In genomic region chr11:67507891-67508485, GRCh38 we compare ENCODE assay signal across 8 cellular contexts. TPM values are rescaled to one million over a fixed set of nuclear protein-coding genes. Genes with fewer than 3 reads are reported as not detected.
DNase-seq lines count a peak whose midpoint lies in the region; FAIRE-seq and TF ChIP-seq lines count a peak whose summit lies in the region.

CDK2AP2 (minus strand) TSS chr11:67508162; CDS start chr11:67508082, 80 bp downstream.

- CTCF ChIA-PET in activated naive CD4-positive, alpha-beta T cell treated with anti-CD3 and anti-CD28 coated beads for 36 hours (lab: Charles Lee), result interaction anchor here (1.0 to 1.5 kb wide), 3 partner anchors 39 to 107 kb away, joined by 3 to 7 read pairs (median 4); partner anchors contain the start of genes PPP1CA, PTPRCAP and TMEM134

- peak within 1 kb of the TSS; percentile 97 for H3K27ac Mint-ChIP-seq in activated naive CD4-positive, alpha-beta T cell treated with anti-CD3 and anti-CD28 coated beads for 36 hours

- no peaks in the 10 kb centered on the region for H3K9me3 ChIP-seq in neutrophil

- DNase-seq in GM03348 (ENCODE audit: low spot score) (peak; percentile 100), HFF-Myc (ENCODE audit: extremely low read depth, low read depth) (peak; percentile 97), NAMALWA (ENCODE audit: low spot score) (peak; percentile 99), SK-N-DZ (ENCODE audit: low spot score) (peak; percentile 99), frontal cortex (ENCODE audit: low spot score in 2 of 2) (peak; percentile 98), substantia nigra (lab: John Stamatoyannopoulos, UW) (peak; percentile 90 to 99 (median 98))
- DNase-seq in activated naive CD4-positive, alpha-beta T cell treated with anti-CD3 and anti-CD28 coated beads for 36 hours, result peak; percentile 99

- peak; percentile 45 for FAIRE-seq in frontal cortex (lab: Jason Lieb, UNC)

- H3K4me1 ChIP-seq in neutrophil (ENCODE audit: control insufficient read depth in 1 of 2, insufficient read depth in 1 of 2, low read depth in 1 of 2, low read length in 1 of 2), result peaks cover 45 to 46% of the 10 kb centered on the region in 2 experiments

- H3K27ac ChIP-seq in neutrophil (peak within 1 kb of the TSS; percentile 92), substantia nigra (ENCODE audit: low read depth, low read length, poor library complexity, severe bottlenecking) (peak within 1 kb of the TSS; percentile 97)

- TF ChIP-seq CTCF in HFF-Myc (IDR thresholded peaks at IDR 0.05; ENCODE audit: low read depth, low read length, missing control alignments) (no peak), neutrophil (IDR thresholded peaks at IDR 0.05) (peak; percentile 13)

- peak within 1 kb of the TSS; percentile 85 for H3K4me3 Mint-ChIP-seq in activated naive CD4-positive, alpha-beta T cell treated with anti-CD3 and anti-CD28 coated beads for 36 hours

- H3K27me3 Mint-ChIP-seq in activated naive CD4-positive, alpha-beta T cell treated with anti-CD3 and anti-CD28 coated beads for 36 hours (ENCODE audit: low read depth), result no peaks in the 10 kb centered on the region

- intact Hi-C loops in activated naive CD4-positive, alpha-beta T cell treated with anti-CD3 and anti-CD28 coated beads for 36 hours (cut with micrococcal nuclease), result loop anchor here (1.0 to 10.0 kb wide), 6 partner anchors 75 to 527 kb away; partner anchors contain the start of genes GRK2, GSTP1, KDM2A and NDUFS8

- peaks cover 40% of the 10 kb centered on the region for H3K27me3 ChIP-seq in neutrophil

- H3K4me1 Mint-ChIP-seq in activated naive CD4-positive, alpha-beta T cell treated with anti-CD3 and anti-CD28 coated beads for 36 hours (ENCODE audit: low read depth), result peaks cover 35% of the 10 kb centered on the region

- no peaks in the 10 kb centered on the region for H3K9me3 Mint-ChIP-seq in activated naive CD4-positive, alpha-beta T cell treated with anti-CD3 and anti-CD28 coated beads for 36 hours

- peaks cover 2% of the 10 kb centered on the region for H3K36me3 ChIP-seq in neutrophil

- peaks cover 12% of the 10 kb centered on the region for H3K36me3 Mint-ChIP-seq in activated naive CD4-positive, alpha-beta T cell treated with anti-CD3 and anti-CD28 coated beads for 36 hours (ENCODE audit: low read depth)

- peak within 1 kb of the TSS; percentile 65 for H3K4me3 ChIP-seq in HFF-Myc (replicated peaks; ENCODE audit: low read depth, low read length)
- peak within 1 kb of the TSS; percentile 79 to 100 for H3K4me3 ChIP-seq in neutrophil (ENCODE audit: low read depth in 1 of 2, low read length in 1 of 2)

RNA-seq across cellular contexts. Expression of gene CDK2AP2, which starts in this region (rescaled TPM):
- polyA plus RNA-seq in SK-N-DZ (2014; cell fraction: cytosol; rRNA removed), result 30.6 and 31.7 TPM in 2 replicates
- 18.5 and 37.4 TPM in 2 replicates for polyA plus RNA-seq in SK-N-DZ (2014; cell fraction: nucleus; rRNA removed)
- 10 to 100 TPM; 53.7 to 55.1 TPM for total RNA-seq in activated naive CD4-positive, alpha-beta T cell treated with anti-CD3 and anti-CD28 coated beads for 36 hours
- 4.9 TPM for total RNA-seq in frontal cortex

Comparison
In these comparisons a context has a peak if more than half of its experiments do, and no peak if none do; other contexts are left out.
1. Peak in every context shown above with its lines: DNase-seq, H3K4me3 ChIP-seq and H3K27ac ChIP-seq.